ENCODE assay signal across 10 cellular contexts in the genomic region with DNA sequence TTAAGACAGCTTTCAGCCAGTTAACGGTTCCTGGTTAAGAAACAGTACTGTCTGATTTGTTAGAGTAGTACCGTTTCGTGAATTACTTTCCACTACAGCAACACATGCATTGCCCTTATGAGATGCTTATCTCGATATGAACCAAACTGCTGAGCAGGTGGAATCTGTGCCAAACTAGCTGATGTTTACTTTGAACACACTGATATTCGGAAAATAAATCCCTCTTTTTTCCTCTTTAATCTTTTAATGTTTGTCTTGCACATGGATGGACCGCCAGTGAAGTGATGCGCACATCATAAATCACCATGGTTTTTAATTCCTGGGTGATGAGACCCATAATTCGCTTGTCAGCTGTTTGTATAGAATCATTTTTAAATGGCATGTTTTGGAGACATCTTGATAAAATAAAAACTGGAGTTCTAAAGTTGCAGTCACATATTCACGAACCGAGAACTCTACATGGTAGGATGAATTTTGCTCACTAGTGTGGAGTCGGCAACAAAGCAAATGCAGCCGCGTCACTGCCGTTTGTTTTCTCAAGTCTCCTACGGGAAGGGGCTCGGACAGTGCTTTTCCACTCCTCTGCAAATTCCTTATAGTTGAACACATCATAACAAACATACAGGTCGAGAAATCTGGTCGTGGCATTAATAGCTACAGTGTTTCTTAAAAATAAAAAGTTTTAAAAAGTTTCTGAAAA. TPM values are rescaled to one million over a fixed set of nuclear protein-coding genes. Genes with fewer than 3 reads are reported as not detected.
DNase-seq lines count a peak whose midpoint lies in the region; ATAC-seq and TF ChIP-seq lines count a peak whose summit lies in the region.
"Had no signal": no experiment of that assay in that cellular context is flagged by ENCODE, and none has a peak within 500 bp of the region (broad histone marks: within the 10 kb centered on the region; RNA-seq: fewer than 3 reads in every experiment).

No MANE protein-coding gene starts in this region.

- H3K4me1 Mint-ChIP-seq in Calu3 (ENCODE audit: low read depth, unreplicated experiment), result no peaks in the 10 kb centered on the region
- H3K4me1 Mint-ChIP-seq in activated naive CD8-positive, alpha-beta T cell treated with anti-CD3 and anti-CD28 coated beads, Interleukin-2, amount 10 ng/mL, durations not matched to agents 7 days and 5 days, result peaks cover 12% of the 10 kb centered on the region
- H3K4me1 Mint-ChIP-seq in naive thymus-derived CD4-positive, alpha-beta T cell, result peaks cover 0 to 22% (median 13%) of the 10 kb centered on the region in 7 donors

- H3K27ac ChIP-seq in HUES48 (ENCODE audit: low read depth, low read length) (no peak overlapping the region), RWPE1 (no peak overlapping the region)
- no peak overlapping the region for H3K27ac ChIP-seq in naive thymus-derived CD4-positive, alpha-beta T cell (ENCODE audit: low read depth, low read length)

- DNase-seq in Calu3, result no peak
- DNase-seq in activated naive CD8-positive, alpha-beta T cell treated with anti-CD3 and anti-CD28 coated beads, Interleukin-2, amount 10 ng/mL, durations not matched to agents 7 days and 5 days, result no peak
- DNase-seq in naive thymus-derived CD4-positive, alpha-beta T cell, result no peak
- DNase-seq in Kasumi-1 (lab: John Stamatoyannopoulos, UW), result no peak
- DNase-seq in NCI-H1436 (lab: John Stamatoyannopoulos, UW), result no peak
- DNase-seq in RWPE1 (ENCODE audit: low spot score), result no peak
- DNase-seq: cerebellar nuclear complex, NCI-H2227 treated with DMSO at 0.1 percent for 48 hours had no signal

- no peaks in the 10 kb centered on the region for H3K36me3 ChIP-seq in HUES48 (ENCODE audit: control insufficient read depth, insufficient read depth, low read length)
- H3K36me3 ChIP-seq in naive thymus-derived CD4-positive, alpha-beta T cell (ENCODE audit: control insufficient read depth in 2 of 3, insufficient read depth in 3 of 3, low read length in 3 of 3), result no peaks in the 10 kb centered on the region

- H3K9ac ChIP-seq in HUES48 (ENCODE audit: low read depth, low read length), result no peak overlapping the region

- no peak overlapping the region for H3K27ac Mint-ChIP-seq in Calu3 (ENCODE audit: unreplicated experiment)
- H3K27ac Mint-ChIP-seq in activated naive CD8-positive, alpha-beta T cell treated with anti-CD3 and anti-CD28 coated beads, Interleukin-2, amount 10 ng/mL, durations not matched to agents 7 days and 5 days, result no peak overlapping the region
- H3K27ac Mint-ChIP-seq in naive thymus-derived CD4-positive, alpha-beta T cell, result peak overlapping the region in 2 of 9 donors; percentile 51 to 72

- POLR2A ChIA-PET in activated naive CD8-positive, alpha-beta T cell treated with anti-CD3 and anti-CD28 coated beads, Interleukin-2, amount 10 ng/mL, durations not matched to agents 7 days and 5 days (lab: Charles Lee), result interaction anchor here (1.7 to 1.8 kb wide), 2 partner anchors 39 to 41 kb away, joined by 4 to 7 read pairs; no protein-coding TSS in a partner anchor
- POLR2A ChIA-PET in naive thymus-derived CD4-positive, alpha-beta T cell (lab: Charles Lee), result interaction anchor here (1.0 to 1.8 kb wide), 2 partner anchors 36 to 41 kb away, joined by 3 to 10 read pairs; no protein-coding TSS in a partner anchor
- POLR2A ChIA-PET in RWPE1 (lab: Yijun Ruan, JAX; ENCODE audit: low non-redundant PET), result no interaction called here

- TSS peak; percentile 35 for BruUV-seq in Calu3 (replicated peaks; lab: Mats Ljungman, UMichigan)

- H3K27me3 Mint-ChIP-seq in Calu3 (ENCODE audit: unreplicated experiment), result no peaks in the 10 kb centered on the region
- H3K27me3 Mint-ChIP-seq in activated naive CD8-positive, alpha-beta T cell treated with anti-CD3 and anti-CD28 coated beads, Interleukin-2, amount 10 ng/mL, durations not matched to agents 7 days and 5 days, result peaks cover 26% of the 10 kb centered on the region
- H3K27me3 Mint-ChIP-seq in naive thymus-derived CD4-positive, alpha-beta T cell, result peaks cover 17 to 72% (median 39%) of the 10 kb centered on the region in 5 donors

- peaks cover 64% of the 10 kb centered on the region for H3K27me3 ChIP-seq in HUES48 (ENCODE audit: control insufficient read depth, insufficient read depth, low read length)
- peaks cover 0 to 27% of the 10 kb centered on the region in 2 donors for H3K27me3 ChIP-seq in naive thymus-derived CD4-positive, alpha-beta T cell (ENCODE audit: control insufficient read depth in 2 of 2, insufficient read depth in 2 of 2, low read length in 2 of 2)

- intact Hi-C loops in Calu3 (cut with micrococcal nuclease; ENCODE audit: unreplicated experiment), result loop anchor here (5.0 kb wide), 2 partner anchors 32 to 232 kb away; no protein-coding TSS in a partner anchor
- intact Hi-C loops in naive thymus-derived CD4-positive, alpha-beta T cell (cut with micrococcal nuclease), result loop anchor here (2.0 to 10.0 kb wide), 5 partner anchors 95 to 1495 kb away; a partner anchor contains a TSS

- peak overlapping the region; percentile 59 for H3K4me3 ChIP-seq in HUES48 (ENCODE audit: low read depth, low read length)
- peak overlapping the region; percentile 35 for H3K4me3 ChIP-seq in naive thymus-derived CD4-positive, alpha-beta T cell (ENCODE audit: low read length)

- ATAC-seq in activated naive CD8-positive, alpha-beta T cell treated with anti-CD3 and anti-CD28 coated beads, Interleukin-2, amount 10 ng/mL, durations not matched to agents 7 days and 5 days (ENCODE audit: low read depth), result no peak
- no peak for ATAC-seq in naive thymus-derived CD4-positive, alpha-beta T cell

- H3K36me3 Mint-ChIP-seq in Calu3 (ENCODE audit: insufficient read depth, unreplicated experiment), result peaks cover 21% of the 10 kb centered on the region
- no peaks in the 10 kb centered on the region for H3K36me3 Mint-ChIP-seq in activated naive CD8-positive, alpha-beta T cell treated with anti-CD3 and anti-CD28 coated beads, Interleukin-2, amount 10 ng/mL, durations not matched to agents 7 days and 5 days
- no peaks in the 10 kb centered on the region for H3K36me3 Mint-ChIP-seq in naive thymus-derived CD4-positive, alpha-beta T cell

- no peaks in the 10 kb centered on the region; the same call in 1 of the 2 replicates for H3K4me1 ChIP-seq in HUES48 (ENCODE audit: control insufficient read depth, insufficient read depth, low read length)
- H3K4me1 ChIP-seq in naive thymus-derived CD4-positive, alpha-beta T cell (ENCODE audit: control insufficient read depth in 2 of 2, insufficient read depth in 2 of 2, low read length in 2 of 2), result peaks cover 5 to 6% of the 10 kb centered on the region in 2 donors

- TF ChIP-seq CTCF in Calu3 (IDR thresholded peaks at IDR 0.05; ENCODE audit: unreplicated experiment) (no peak), RWPE1 (conservative IDR thresholded peaks at IDR 0.05; ENCODE audit: low read depth) (no peak)

- H3K4me3 Mint-ChIP-seq in Calu3 (ENCODE audit: low read depth, unreplicated experiment), result peak overlapping the region; percentile 74
- peak overlapping the region; percentile 87 for H3K4me3 Mint-ChIP-seq in activated naive CD8-positive, alpha-beta T cell treated with anti-CD3 and anti-CD28 coated beads, Interleukin-2, amount 10 ng/mL, durations not matched to agents 7 days and 5 days
- peak overlapping the region; percentile 59 to 90 (median 84) for H3K4me3 Mint-ChIP-seq in naive thymus-derived CD4-positive, alpha-beta T cell

- H3K9me3 ChIP-seq in HUES48 (ENCODE audit: control insufficient read depth, insufficient read depth, low read length), result no peaks in the 10 kb centered on the region
- no peaks in the 10 kb centered on the region for H3K9me3 ChIP-seq in naive thymus-derived CD4-positive, alpha-beta T cell (ENCODE audit: control insufficient read depth in 2 of 3, low read length in 3 of 3)

- CTCF ChIA-PET in Calu3 (lab: Charles Lee), result interaction anchor here (0.7 to 0.9 kb wide), 2 partner anchors 32 to 103 kb away, joined by 3 to 5 read pairs; no protein-coding TSS in a partner anchor
- CTCF ChIA-PET in naive thymus-derived CD4-positive, alpha-beta T cell (lab: Charles Lee), result no interaction called here
- CTCF ChIA-PET in RWPE1 (lab: Yijun Ruan, JAX), result interaction anchor here (0.6 to 1.2 kb wide), 3 partner anchors 31 to 529 kb away, joined by 3 to 4 read pairs (median 4); no protein-coding TSS in a partner anchor

- H3K9me3 Mint-ChIP-seq in Calu3 (ENCODE audit: low read depth, unreplicated experiment), result no peaks in the 10 kb centered on the region
- no peaks in the 10 kb centered on the region for H3K9me3 Mint-ChIP-seq in activated naive CD8-positive, alpha-beta T cell treated with anti-CD3 and anti-CD28 coated beads, Interleukin-2, amount 10 ng/mL, durations not matched to agents 7 days and 5 days
- peaks cover 0 to 4% (median 0%) of the 10 kb centered on the region in 11 donors for H3K9me3 Mint-ChIP-seq in naive thymus-derived CD4-positive, alpha-beta T cell

RNA-seq across cellular contexts. Expression of a gene that starts 1.1 kb away (rescaled TPM):
- total RNA-seq in Calu3 (2022), result 3.9 and 4.3 TPM in 2 replicates
- under 1 TPM; 0.39 to 0.54 TPM for total RNA-seq in activated naive CD8-positive, alpha-beta T cell treated with anti-CD3 and anti-CD28 coated beads, Interleukin-2, amount 10 ng/mL, durations not matched to agents 7 days and 5 days
- under 1 TPM in 3 of 5 experiments, not detected in 2; 0.05 to 0.17 (median 0.08) TPM for total RNA-seq in naive thymus-derived CD4-positive, alpha-beta T cell
- under 1 TPM in 1 of 2 donors, not detected in 1; 0.06 TPM for polyA plus RNA-seq in naive thymus-derived CD4-positive, alpha-beta T cell
- total RNA-seq: sciatic nerve had no signal

RNA-seq across cellular contexts. Expression of a gene that starts 32.9 kb away (rescaled TPM):
- total RNA-seq in Calu3 (2022), result 3.9 and 4.6 TPM in 2 replicates
- total RNA-seq in activated naive CD8-positive, alpha-beta T cell treated with anti-CD3 and anti-CD28 coated beads, Interleukin-2, amount 10 ng/mL, durations not matched to agents 7 days and 5 days, result under 1 TPM; 0.20 to 0.22 TPM
- total RNA-seq in naive thymus-derived CD4-positive, alpha-beta T cell, result 1 to 10 TPM in 1 of 5 experiments, under 1 TPM in 2, not detected in 2; 0.13 to 3.6 (median 0.22) TPM
- polyA plus RNA-seq in naive thymus-derived CD4-positive, alpha-beta T cell, result not detected
